Comparison of ENCODE assay signal across 1 cellular context in genomic region chr9:128635266-128636023, GRCh38.
A peak's percentile ranks its signal among the peaks of the same experiment; 100 is the strongest.
TF ChIP-seq lines count a peak whose summit lies in the region.

No MANE protein-coding gene starts in this region.

TF ChIP-seq in GM12878, 131 proteins besides CTCF, POLR2A, EP300 and RAD21:
- TF ChIP-seq SMC3 (IDR thresholded peaks at IDR 0.05; ENCODE audit: borderline replicate concordance, low read length) (peak; percentile 26; the same call in 1 of the 2 replicates), ASH2L (IDR thresholded peaks at IDR 0.05; ENCODE audit: borderline replicate concordance, low read depth) (no peak), KLF5 (IDR thresholded peaks at IDR 0.05; ENCODE audit: partially characterized antibody) (no peak), STAT3 (IDR thresholded peaks at IDR 0.05; ENCODE audit: low read depth, low read length) (no peak), CEBPZ (IDR thresholded peaks at IDR 0.05; ENCODE audit: low read depth, low read length) (no peak), EZH2 (IDR thresholded peaks at IDR 0.05; ENCODE audit: borderline replicate concordance, control insufficient read depth, low read depth, low read length) (no peak)
